In the genomic region with DNA sequence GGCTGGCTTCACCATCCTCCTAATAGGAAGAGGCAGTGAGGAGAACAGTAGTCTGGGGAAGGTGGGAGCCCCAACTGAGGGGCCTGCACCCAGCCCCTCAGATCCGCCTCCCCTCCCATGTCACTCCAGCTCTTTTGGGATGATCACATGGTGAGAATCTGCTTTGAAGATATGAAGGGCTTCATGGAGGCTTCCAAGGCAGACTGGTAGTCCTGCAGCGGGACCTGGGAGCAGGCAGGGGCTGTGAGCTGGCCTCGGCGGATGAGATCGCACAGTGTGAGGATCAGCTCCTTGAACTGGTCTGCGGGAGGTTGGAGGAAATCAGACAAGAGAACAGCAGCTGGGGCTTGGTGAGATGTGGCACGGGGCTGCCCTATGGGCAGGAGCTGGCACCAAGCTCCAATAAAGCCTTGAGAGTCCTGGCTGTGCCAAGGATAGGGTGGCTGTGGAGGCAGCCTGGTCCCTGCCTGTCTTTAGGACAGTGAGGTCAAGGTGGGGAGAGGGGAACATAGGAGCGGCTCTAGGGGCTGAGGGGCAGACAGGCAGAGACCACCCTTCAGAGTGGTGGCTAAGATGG, we compare ENCODE assay signal across 23 cellular contexts. TPM values are rescaled to one million over a fixed set of nuclear protein-coding genes. Genes with fewer than 3 reads are reported as not detected.
DNase-seq lines count a peak whose midpoint lies in the region; ATAC-seq and TF ChIP-seq lines count a peak whose summit lies in the region.
"Had no signal": no experiment of that assay in that cellular context is flagged by ENCODE, and none has a peak within 500 bp of the region (broad histone marks: within the 10 kb centered on the region; RNA-seq: fewer than 3 reads in every experiment).

No MANE protein-coding gene starts in this region.

- H3K4me3 Mint-ChIP-seq in MCF 10A (ENCODE audit: unreplicated experiment) (no peak overlapping the region), T-helper 17 cell (no peak overlapping the region), nephron progenitor cell (no peak overlapping the region)
- H3K4me3 Mint-ChIP-seq: CD4-positive, alpha-beta memory T cell had no signal

- 87% methylated on average over 3 of the region's 8 CpGs for WGBS in mammary epithelial cell (ENCODE audit: low coverage, missing lambda C conversion rate)
- 98% methylated on average over 7 of the region's 8 CpGs for WGBS in mesenchymal stem cell

- POLR2A ChIA-PET in MCF 10A (lab: Yijun Ruan, JAX) = interaction anchor here (4.0 kb wide), 1 partner anchor 12 kb away, joined by 29 read pairs; a partner anchor contains a TSS

- no peak for ATAC-seq in T-helper 17 cell
- ATAC-seq: GM12878 had no signal

- H2AFZ ChIP-seq in mammary epithelial cell (ENCODE audit: low read depth, low read length) (no peak overlapping the region), mesenchymal stem cell (ENCODE audit: low read depth, low read length) (no peak overlapping the region)

- in situ Hi-C loops in mammary epithelial cell (cut with MboI; ENCODE audit: low sequenced_read_pairs in 2 of 2) = loop anchor here in 1 of 2 donors (10.0 kb wide), 1 partner anchor 309 kb away; no protein-coding TSS in a partner anchor

- H4K91ac ChIP-seq in mesenchymal stem cell (ENCODE audit: low read length) = no peak overlapping the region

- H3K27me3 ChIP-seq in mammary epithelial cell (ENCODE audit: insufficient read depth, low read length) (no peaks in the 10 kb centered on the region), mesenchymal stem cell (ENCODE audit: control insufficient read depth in 1 of 2, insufficient read depth in 1 of 2, low read length in 2 of 2) (no peaks in the 10 kb centered on the region)
- H3K27me3 ChIP-seq: BE2C, Peyer's patch, SJCRH30 had no signal

- H3K9me3 Mint-ChIP-seq in MCF 10A (ENCODE audit: unreplicated experiment) (no peaks in the 10 kb centered on the region), nephron progenitor cell (peaks cover 6% of the 10 kb centered on the region)
- H3K9me3 Mint-ChIP-seq: CD4-positive, alpha-beta memory T cell had no signal

- DNase-seq in MCF 10A (ENCODE audit: unreplicated experiment) (no peak), mammary epithelial cell (no peak), T-helper 17 cell (no peak), nephron progenitor cell (no peak), epidermal melanocyte (ENCODE audit: insufficient read length, low spot score) (no peak), NCI-H2171 treated with DMSO at 0.1 percent for 48 hours (lab: John Stamatoyannopoulos, UW) (no peak), mesenchymal stem cell (no peak)
- DNase-seq: BE2C; CD4-positive, alpha-beta memory T cell; DND-41; IMR-90; NCI-H1105; NCI-H146; NCI-H2029; NCI-H345; NCI-H524; NCI-H774; NK-92 treated with Interleukin-12 subunit alpha and Interleukin-12 subunit beta, amount 100 ng/mL, for 24 hours; Peyer's patch; SJCRH30 had no signal

- TF ChIP-seq CTCF in MCF 10A (IDR thresholded peaks at IDR 0.05; ENCODE audit: unreplicated experiment) (no peak), mammary epithelial cell (conservative IDR thresholded peaks at IDR 0.05 in 1 of 2, IDR thresholded peaks at IDR 0.05 in 1 of 2; ENCODE audit: extremely low read depth in 1 of 2, insufficient read depth in 1 of 2, low read depth in 1 of 2, low read length in 2 of 2) (no peak), nephron progenitor cell (IDR thresholded peaks at IDR 0.05) (no peak)

- H4K20me1 ChIP-seq in mammary epithelial cell (ENCODE audit: insufficient read depth, low read length) = no peaks in the 10 kb centered on the region

- H3K9ac ChIP-seq in mammary epithelial cell (ENCODE audit: insufficient read depth, low read length) = no peak overlapping the region
- H3K9ac ChIP-seq in mesenchymal stem cell (ENCODE audit: low read length) = no peak overlapping the region
- H3K9ac ChIP-seq: KMS-11 had no signal

- H3K4me2 ChIP-seq in mammary epithelial cell (ENCODE audit: insufficient read depth, low read depth, low read length) (no peak overlapping the region), mesenchymal stem cell (ENCODE audit: low read length, poor library complexity, severe bottlenecking) (no peak overlapping the region)
- H3K4me2 ChIP-seq: KMS-11 had no signal

- no peak overlapping the region for H2BK12ac ChIP-seq in mesenchymal stem cell (ENCODE audit: low read length in 2 of 2)

- intact Hi-C loops in MCF 10A (cut with micrococcal nuclease) (no loop called here), mammary epithelial cell (cut with micrococcal nuclease) (no loop called here)

- H3K14ac ChIP-seq in mesenchymal stem cell (ENCODE audit: low read length in 2 of 2) = no peak overlapping the region

- no peak overlapping the region for H2AK5ac ChIP-seq in mesenchymal stem cell (ENCODE audit: low read length, severe bottlenecking)

- H3K27ac Mint-ChIP-seq in MCF 10A (ENCODE audit: low read depth, unreplicated experiment) = peak overlapping the region; percentile 27
- H3K27ac Mint-ChIP-seq in T-helper 17 cell = peak overlapping the region; percentile 59
- H3K27ac Mint-ChIP-seq in nephron progenitor cell = peak overlapping the region; percentile 45
- H3K27ac Mint-ChIP-seq: CD4-positive, alpha-beta memory T cell had no signal

- no peak overlapping the region for H3K4ac ChIP-seq in mesenchymal stem cell (ENCODE audit: low read depth in 1 of 2, low read length in 2 of 2)

- no peak overlapping the region for H4K8ac ChIP-seq in mesenchymal stem cell (ENCODE audit: low read length)

- peaks cover 3% of the 10 kb centered on the region for H3K36me3 ChIP-seq in mammary epithelial cell (ENCODE audit: insufficient read depth, low read length)
- peaks cover 38 to 48% of the 10 kb centered on the region in 2 experiments for H3K36me3 ChIP-seq in mesenchymal stem cell (ENCODE audit: control insufficient read depth in 1 of 2, insufficient read depth in 2 of 2, low read depth in 1 of 2, low read length in 2 of 2)
- H3K36me3 ChIP-seq: BE2C, SJCRH30 had no signal

- H3K4me3 ChIP-seq in mammary epithelial cell (replicated peaks in 1 of 3; ENCODE audit: insufficient read depth in 1 of 3, low read depth in 2 of 3, low read length in 3 of 3) (no peak overlapping the region), mesenchymal stem cell (ENCODE audit: insufficient read depth in 1 of 2, low read depth in 1 of 2, low read length in 2 of 2) (no peak overlapping the region)
- H3K4me3 ChIP-seq: GM12878, HAP-1, Peyer's patch, SJCRH30 had no signal

- no peak overlapping the region for H2BK5ac ChIP-seq in mesenchymal stem cell (ENCODE audit: low read depth, low read length, poor library complexity, severe bottlenecking)

- H3K4me1 ChIP-seq in mammary epithelial cell (ENCODE audit: insufficient read depth, low read length) (peaks cover 30% of the 10 kb centered on the region), mesenchymal stem cell (ENCODE audit: control insufficient read depth, insufficient read depth, low read depth, low read length) (peaks cover 3% of the 10 kb centered on the region)
- H3K4me1 ChIP-seq: HAP-1, Peyer's patch had no signal

- CTCF ChIA-PET in MCF 10A (lab: Yijun Ruan, JAX) (interaction anchor here (0.5 to 8.1 kb wide), 6 partner anchors 8 to 409 kb away, joined by 3 to 71 read pairs (median 4); a partner anchor contains a TSS), mammary epithelial cell (lab: Charles Lee; ENCODE audit: low non-redundant PET) (no interaction called here)

- H3K36me3 Mint-ChIP-seq in MCF 10A (ENCODE audit: insufficient read depth, unreplicated experiment) (peaks cover 28% of the 10 kb centered on the region), T-helper 17 cell (ENCODE audit: low read depth) (peaks cover 2% of the 10 kb centered on the region), nephron progenitor cell (ENCODE audit: low read depth) (peaks cover 55% of the 10 kb centered on the region)

- dilution Hi-C loops in mammary epithelial cell (cut with HindIII; ENCODE audit: low sequenced_read_pairs) = no loop called here

- H3K4me1 Mint-ChIP-seq in MCF 10A (ENCODE audit: insufficient read depth, unreplicated experiment) = peaks cover 9% of the 10 kb centered on the region
- H3K4me1 Mint-ChIP-seq in T-helper 17 cell = no peaks in the 10 kb centered on the region
- H3K4me1 Mint-ChIP-seq in nephron progenitor cell = no peaks in the 10 kb centered on the region

- H3K27me3 Mint-ChIP-seq in MCF 10A (ENCODE audit: insufficient read depth, unreplicated experiment) = no peaks in the 10 kb centered on the region
- H3K27me3 Mint-ChIP-seq in T-helper 17 cell = no peaks in the 10 kb centered on the region
- H3K27me3 Mint-ChIP-seq in nephron progenitor cell (ENCODE audit: low read depth, poor library complexity) = no peaks in the 10 kb centered on the region
- H3K27me3 Mint-ChIP-seq: CD4-positive, alpha-beta memory T cell had no signal

- no TSS peak for BruUV-seq in MCF 10A (replicated peaks; lab: Mats Ljungman, UMichigan)
- no TSS peak for BruUV-seq in mammary epithelial cell (replicated peaks; lab: Mats Ljungman, UMichigan)

- no peak overlapping the region for H3K23ac ChIP-seq in mesenchymal stem cell (ENCODE audit: low read length in 2 of 2)

- no peaks in the 10 kb centered on the region for H3K9me3 ChIP-seq in mammary epithelial cell (replicated peaks; ENCODE audit: insufficient read depth, low read length)
- H3K9me3 ChIP-seq in T-helper 17 cell (ENCODE audit: control insufficient read depth, low read length, poor library complexity, severe bottlenecking) = no peaks in the 10 kb centered on the region
- no peaks in the 10 kb centered on the region for H3K9me3 ChIP-seq in mesenchymal stem cell (ENCODE audit: control insufficient read depth, low read length)
- H3K9me3 ChIP-seq: BE2C, HAP-1, Peyer's patch, SJCRH30 had no signal

- no peak overlapping the region for H3K27ac ChIP-seq in mammary epithelial cell (ENCODE audit: insufficient read depth, low read depth, low read length)
- H3K27ac ChIP-seq in mesenchymal stem cell (ENCODE audit: low read length, poor library complexity, severe bottlenecking) = no peak overlapping the region
- H3K27ac ChIP-seq: KMS-11, Peyer's patch, SJCRH30 had no signal

- no peak overlapping the region for H2BK15ac ChIP-seq in mesenchymal stem cell (ENCODE audit: low read depth, poor library complexity, severe bottlenecking)

- H2BK120ac ChIP-seq in mesenchymal stem cell (ENCODE audit: low read depth, low read length) = no peak overlapping the region

- no peak overlapping the region for H3K18ac ChIP-seq in mesenchymal stem cell (ENCODE audit: low read depth in 1 of 2, low read length in 2 of 2)

- H3K79me1 ChIP-seq in mesenchymal stem cell (replicated peaks; ENCODE audit: low read length, poor library complexity, severe bottlenecking) = no peaks in the 10 kb centered on the region

- no peaks in the 10 kb centered on the region for H3K79me2 ChIP-seq in mammary epithelial cell (ENCODE audit: insufficient read depth, low read length)

RNA-seq across cellular contexts. Expression of a gene that starts 12.3 kb away (rescaled TPM):
- total RNA-seq in MCF 10A (2022) = 95.8 and 97.9 TPM in 2 replicates
- total RNA-seq in mammary epithelial cell = 10 to 100 TPM; 22.5 to 93.1 TPM
- 42.9 TPM for polyA plus RNA-seq in mammary epithelial cell
- 22.4 TPM for polyA minus RNA-seq in mammary epithelial cell
- total RNA-seq in T-helper 17 cell = 100 to 1,000 TPM in 1 of 2 donors, 10 to 100 TPM in 1; 88.8 to 103 TPM
- 52.4 TPM for polyA plus RNA-seq in mesenchymal stem cell (2013, experiment 1 of 2)
- polyA plus RNA-seq in mesenchymal stem cell (2013, experiment 2 of 2) = 51.7 TPM

RNA-seq across cellular contexts. Expression of a gene that starts 36.8 kb away (rescaled TPM):
- total RNA-seq in MCF 10A (2022) (46.2 and 59.1 TPM in 2 replicates), mammary epithelial cell (10 to 100 TPM; 28.7 to 35.4 TPM), T-helper 17 cell (1 to 10 TPM; 7.6 to 8.0 TPM)
- polyA plus RNA-seq in mammary epithelial cell = 31.3 TPM
- polyA minus RNA-seq in mammary epithelial cell = 41.2 TPM
- polyA plus RNA-seq in mesenchymal stem cell (2013, experiment 1 of 2) = 17.2 TPM
- polyA plus RNA-seq in mesenchymal stem cell (2013, experiment 2 of 2) = 18.3 TPM

RNA-seq across cellular contexts. Expression of a gene that starts 42.4 kb away (rescaled TPM):
- total RNA-seq in MCF 10A (2022) (24.1 and 26.8 TPM in 2 replicates), mammary epithelial cell (10 to 100 TPM; 38.9 to 46.3 TPM), T-helper 17 cell (not detected)
- 29.4 TPM for polyA plus RNA-seq in mammary epithelial cell
- 53.0 TPM for polyA minus RNA-seq in mammary epithelial cell
- 10.1 TPM for polyA plus RNA-seq in mesenchymal stem cell (2013, experiment 1 of 2)
- polyA plus RNA-seq in mesenchymal stem cell (2013, experiment 2 of 2) = 9.8 TPM
- polyA plus RNA-seq: CD4-positive, alpha-beta memory T cell had no signal

Comparison
In these comparisons a context has a peak if more than half of its experiments do, and no peak if none do; other contexts are left out.
1. RNA of a gene that starts 42.4 kb away (total RNA-seq): 38.9 to 46.3 TPM in mammary epithelial cell and 24.1 to 26.8 TPM in MCF 10A; not detected in T-helper 17 cell; every median in the first group is over 10 times any median in the second.
2. Peak in every context shown above with its lines, with median percentiles within 50 percentile points of each other: H3K27ac Mint-ChIP-seq.